32 cellular contexts compared by ENCODE assay signal in the genomic region with DNA sequence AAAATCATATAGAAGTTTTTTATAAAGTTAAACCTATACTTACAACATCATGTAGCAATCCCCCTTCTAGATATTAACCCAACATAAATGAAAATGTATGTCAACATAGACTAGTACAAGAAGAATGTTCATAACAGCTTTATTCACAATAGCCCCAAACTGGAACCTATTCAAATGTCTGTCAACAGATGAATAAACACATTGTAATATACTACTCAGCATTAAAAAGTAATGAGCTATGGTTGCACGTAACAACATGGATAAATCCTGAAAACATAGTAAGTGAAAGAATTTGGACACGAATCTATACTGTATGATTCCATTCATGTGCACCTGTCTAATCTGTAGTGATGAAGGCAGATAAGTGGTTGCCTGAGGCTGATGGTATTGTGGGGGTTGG.
"Had no signal": no experiment of that assay in that cellular context is flagged by ENCODE, and none has a peak within 500 bp of the region (broad histone marks: within the 10 kb centered on the region; RNA-seq: fewer than 3 reads in every experiment).

No MANE protein-coding gene starts in this region.

- H3K4me1 Mint-ChIP-seq: activated CD4-positive, alpha-beta T cell treated with anti-CD3 and anti-CD28 coated beads, Interleukin-2, amount 10 ng/mL, durations not matched to agents 24 days and 14 days had no signal

- H3K4me1 ChIP-seq: breast epithelium, esophagus muscularis mucosa, testis had no signal

- H3K36me3 ChIP-seq: breast epithelium, WERI-Rb-1 had no signal

- H3K27ac ChIP-seq: breast epithelium, esophagus muscularis mucosa, left lung, neural progenitor cell, spleen, testis, transverse colon, WERI-Rb-1 had no signal

- H3K27me3 Mint-ChIP-seq: activated CD4-positive, alpha-beta memory T cell treated with anti-CD3 and anti-CD28 coated beads for 36 hours; activated CD4-positive, alpha-beta T cell treated with anti-CD3 and anti-CD28 coated beads, Interleukin-2, amount 10 ng/mL, durations not matched to agents 24 days and 14 days; activated T-helper 17 cell treated with anti-CD3 and anti-CD28 coated beads, Interleukin-2, amount 50 U/mL, for 72 hours; central memory CD8-positive, alpha-beta T cell; dendritic cell treated with granulocyte-macrophage colony-stimulating factor and Interleukin-4, amounts not matched to agents 40 ng/mL and 50 ng/mL, for 4 days had no signal

- H3K9me3 ChIP-seq: breast epithelium, esophagus muscularis mucosa, left lung, spleen, testis, transverse colon had no signal

- FAIRE-seq: urothelium cell line had no signal

- H3K4me2 ChIP-seq: neural progenitor cell had no signal

- H3K4me3 ChIP-seq: breast epithelium, esophagus muscularis mucosa, left lung, lung, neural progenitor cell, spleen, testis, transverse colon had no signal

- H3K36me3 Mint-ChIP-seq: natural killer cell had no signal

- H3K4me3 Mint-ChIP-seq: activated CD4-positive, alpha-beta memory T cell treated with anti-CD3 and anti-CD28 coated beads for 36 hours; activated CD4-positive, alpha-beta T cell treated with anti-CD3 and anti-CD28 coated beads, Interleukin-2, amount 10 ng/mL, durations not matched to agents 24 days and 14 days; activated T-cell treated with anti-CD3 and anti-CD28 coated beads, Interleukin-2, amount 50 U/mL, for 4 hours; activated T-helper 17 cell treated with anti-CD3 and anti-CD28 coated beads, Interleukin-2, amount 50 U/mL, for 72 hours; central memory CD8-positive, alpha-beta T cell; dendritic cell treated with granulocyte-macrophage colony-stimulating factor and Interleukin-4, amounts not matched to agents 40 ng/mL and 50 ng/mL, for 4 days; immature natural killer cell; natural killer cell; neural progenitor cell had no signal

- H3K27me3 ChIP-seq: breast epithelium, esophagus muscularis mucosa, left lung, neural progenitor cell, spleen, testis, transverse colon had no signal

- DNase-seq: activated CD4-positive, alpha-beta memory T cell treated with anti-CD3 and anti-CD28 coated beads for 36 hours; activated CD4-positive, alpha-beta T cell treated with anti-CD3 and anti-CD28 coated beads, Interleukin-2, amount 10 ng/mL, durations not matched to agents 24 days and 14 days; activated CD4-positive, CD25-positive, alpha-beta regulatory T cell treated with anti-CD3 and anti-CD28 coated beads, Interleukin-2, amount 50 U/mL, for 72 hours; activated gamma-delta T cell treated with Interleukin-2 at 50 U/mL for 16 hours; activated naive CD4-positive, alpha-beta T cell treated with anti-CD3 and anti-CD28 coated beads, Interleukin-2, amount 50 U/mL, for 16 hours; activated T-cell treated with anti-CD3 and anti-CD28 coated beads, Interleukin-2, amount 50 U/mL, for 4 hours; amygdala; effector memory CD4-positive, alpha-beta T cell; head of caudate nucleus; hypothalamus; immature natural killer cell; kidney glomerular epithelial cell; left lung; mesendoderm; natural killer cell; occipital lobe; right cardiac atrium; spleen; stimulated activated CD4-positive, alpha-beta T cell treated with anti-CD3 and anti-CD28 coated beads, Interleukin-2, amount 100 ng/mL, for 48 hours; stimulated activated naive CD8-positive, alpha-beta T cell treated with anti-CD3 and anti-CD28 coated beads, Interleukin-15, Interleukin-2, amounts not matched to agents 100 U/mL and 50 U/mL, for 24 hours; T-helper 9 cell; testis; transverse colon; WERI-Rb-1 had no signal

- H3K9ac ChIP-seq: neural progenitor cell had no signal

- H3K27ac Mint-ChIP-seq: activated CD4-positive, alpha-beta memory T cell treated with anti-CD3 and anti-CD28 coated beads for 36 hours; activated CD4-positive, alpha-beta T cell treated with anti-CD3 and anti-CD28 coated beads, Interleukin-2, amount 10 ng/mL, durations not matched to agents 24 days and 14 days; activated T-helper 17 cell treated with anti-CD3 and anti-CD28 coated beads, Interleukin-2, amount 50 U/mL, for 72 hours; dendritic cell treated with granulocyte-macrophage colony-stimulating factor and Interleukin-4, amounts not matched to agents 40 ng/mL and 50 ng/mL, for 4 days; natural killer cell; neural progenitor cell had no signal

- H3K9me3 Mint-ChIP-seq: activated CD4-positive, alpha-beta memory T cell treated with anti-CD3 and anti-CD28 coated beads for 36 hours; activated CD4-positive, alpha-beta T cell treated with anti-CD3 and anti-CD28 coated beads, Interleukin-2, amount 10 ng/mL, durations not matched to agents 24 days and 14 days; activated T-cell treated with anti-CD3 and anti-CD28 coated beads, Interleukin-2, amount 50 U/mL, for 4 hours; activated T-helper 17 cell treated with anti-CD3 and anti-CD28 coated beads, Interleukin-2, amount 50 U/mL, for 72 hours; central memory CD8-positive, alpha-beta T cell; dendritic cell treated with granulocyte-macrophage colony-stimulating factor and Interleukin-4, amounts not matched to agents 40 ng/mL and 50 ng/mL, for 4 days; immature natural killer cell; natural killer cell had no signal

- H2AFZ ChIP-seq: neural progenitor cell had no signal
